In genomic region chr4:7103031-7103598, GRCh38 we compare ENCODE assay signal across 8 cellular contexts. TPM values are rescaled to one million over a fixed set of nuclear protein-coding genes. Genes with fewer than 3 reads are reported as not detected.
A peak's percentile ranks its signal among the peaks of the same experiment; 100 is the strongest.
DNase-seq lines count a peak whose midpoint lies in the region; ATAC-seq and TF ChIP-seq lines count a peak whose summit lies in the region.

No MANE protein-coding gene starts in this region.

- H3K4me3 ChIP-seq in H7 (ENCODE audit: insufficient read depth, low read depth, low read length) (peak overlapping the region; percentile 63), left ventricle myocardium inferior (peak overlapping the region; percentile 76)

- peak overlapping the region; percentile 52 for H3K27ac Mint-ChIP-seq in activated naive CD8-positive, alpha-beta T cell treated with anti-CD3 and anti-CD28 coated beads, Interleukin-2, amount 50 U/mL, for 24 hours
- H3K27ac Mint-ChIP-seq in progenitor cell of endocrine pancreas = no peak overlapping the region

- H3K27me3 Mint-ChIP-seq in activated naive CD8-positive, alpha-beta T cell treated with anti-CD3 and anti-CD28 coated beads, Interleukin-2, amount 50 U/mL, for 24 hours = no peaks in the 10 kb centered on the region
- peaks cover 31% of the 10 kb centered on the region for H3K27me3 Mint-ChIP-seq in progenitor cell of endocrine pancreas

- H3K9me3 Mint-ChIP-seq in activated naive CD8-positive, alpha-beta T cell treated with anti-CD3 and anti-CD28 coated beads, Interleukin-2, amount 50 U/mL, for 24 hours = no peaks in the 10 kb centered on the region
- H3K9me3 Mint-ChIP-seq in progenitor cell of endocrine pancreas (ENCODE audit: low read depth) = no peaks in the 10 kb centered on the region

- H3K27me3 ChIP-seq in H7 (ENCODE audit: control insufficient read depth, insufficient read depth, low read length) (peaks cover 16% of the 10 kb centered on the region), left ventricle myocardium inferior (ENCODE audit: low read depth) (no peaks in the 10 kb centered on the region)

- intact Hi-C loops in left ventricle myocardium inferior (cut with micrococcal nuclease) = no loop called here

- H3K9me3 ChIP-seq in left ventricle myocardium inferior (replicated peaks) = no peaks in the 10 kb centered on the region

- peak; percentile 87 for ATAC-seq in activated naive CD8-positive, alpha-beta T cell treated with anti-CD3 and anti-CD28 coated beads, Interleukin-2, amount 50 U/mL, for 24 hours

- no peak for TF ChIP-seq CTCF in left ventricle myocardium inferior (IDR thresholded peaks at IDR 0.05; ENCODE audit: borderline replicate concordance)
- TF ChIP-seq CTCF in progenitor cell of endocrine pancreas (IDR thresholded peaks at IDR 0.05; ENCODE audit: unreplicated experiment) = no peak

- H3K36me3 ChIP-seq in H7 (replicated peaks; ENCODE audit: control insufficient read depth, insufficient read depth, low read length) (no peaks in the 10 kb centered on the region), left ventricle myocardium inferior (no peaks in the 10 kb centered on the region)

- no peaks in the 10 kb centered on the region for H3K36me3 Mint-ChIP-seq in activated naive CD8-positive, alpha-beta T cell treated with anti-CD3 and anti-CD28 coated beads, Interleukin-2, amount 50 U/mL, for 24 hours (ENCODE audit: low read depth)
- no peaks in the 10 kb centered on the region for H3K36me3 Mint-ChIP-seq in progenitor cell of endocrine pancreas (ENCODE audit: insufficient read depth)

- DNase-seq in GM04503 (ENCODE audit: low read depth) (peak; percentile 21), H7 (peak; percentile 99), M059J (ENCODE audit: low read depth) (peak; percentile 78), SW 1271 (lab: John Stamatoyannopoulos, UW) (peak; percentile 58 to 84), left ventricle myocardium inferior (peak; percentile 93), progenitor cell of endocrine pancreas (ENCODE audit: low spot score, unreplicated experiment) (peak; percentile 41), ureter (ENCODE audit: low spot score) (peak; percentile 91)
- DNase-seq in activated naive CD8-positive, alpha-beta T cell treated with anti-CD3 and anti-CD28 coated beads, Interleukin-2, amount 50 U/mL, for 24 hours = peak; percentile 87

- peak overlapping the region; percentile 87 for H3K4me3 Mint-ChIP-seq in activated naive CD8-positive, alpha-beta T cell treated with anti-CD3 and anti-CD28 coated beads, Interleukin-2, amount 50 U/mL, for 24 hours
- H3K4me3 Mint-ChIP-seq in progenitor cell of endocrine pancreas (ENCODE audit: low read depth) = peak overlapping the region; percentile 74

- H3K4me1 Mint-ChIP-seq in activated naive CD8-positive, alpha-beta T cell treated with anti-CD3 and anti-CD28 coated beads, Interleukin-2, amount 50 U/mL, for 24 hours = peaks cover 15% of the 10 kb centered on the region
- H3K4me1 Mint-ChIP-seq in progenitor cell of endocrine pancreas (ENCODE audit: low read depth) = peaks cover 8% of the 10 kb centered on the region

- H3K4me1 ChIP-seq in left ventricle myocardium inferior = peaks cover 24% of the 10 kb centered on the region

- H3K27ac ChIP-seq in left ventricle myocardium inferior (replicated peaks) = peak overlapping the region; percentile 86

RNA-seq across cellular contexts. Expression of gene GRPEL1, which starts 35.3 kb away (rescaled TPM):
- total RNA-seq in H7 (2014; rRNA removed; shearing (Covaris generic)) = 30.7 and 35.4 TPM in 2 replicates
- 36.7 and 52.5 TPM in 2 replicates for total RNA-seq in M059J (2014; rRNA removed; shearing (Covaris generic))
- 58.2 TPM for total RNA-seq in left ventricle myocardium inferior
- 18.2 and 18.4 TPM in 2 replicates for total RNA-seq in progenitor cell of endocrine pancreas
- 35.1 TPM for total RNA-seq in ureter

RNA-seq across cellular contexts. Expression of gene TADA2B, which starts 59.9 kb away (rescaled TPM):
- total RNA-seq in H7 (2014; rRNA removed; shearing (Covaris generic)) = 14.0 TPM in 2 replicates
- total RNA-seq in M059J (2014; rRNA removed; shearing (Covaris generic)) = 7.6 and 11.0 TPM in 2 replicates
- total RNA-seq in left ventricle myocardium inferior = 33.7 TPM
- 21.2 and 21.8 TPM in 2 replicates for total RNA-seq in progenitor cell of endocrine pancreas
- 20.0 TPM for total RNA-seq in ureter

Comparison
In these comparisons a context has a peak if more than half of its experiments do, and no peak if none do; other contexts are left out.
1. Peak in every context shown above with its lines: DNase-seq, ATAC-seq, H3K4me3 ChIP-seq and H3K27ac ChIP-seq.
2. DNase-seq: peak in every context shown above with its lines; median percentile 99 in H7; 93 in left ventricle myocardium inferior; 91 in ureter; 87 in activated naive CD8-positive, alpha-beta T cell treated with anti-CD3 and anti-CD28 coated beads, Interleukin-2, amount 50 U/mL, for 24 hours; 78 in M059J; 71 in SW 1271; 41 in progenitor cell of endocrine pancreas; 21 in GM04503.